Comparison of ENCODE assay signal across 1 cellular context in the genomic region with DNA sequence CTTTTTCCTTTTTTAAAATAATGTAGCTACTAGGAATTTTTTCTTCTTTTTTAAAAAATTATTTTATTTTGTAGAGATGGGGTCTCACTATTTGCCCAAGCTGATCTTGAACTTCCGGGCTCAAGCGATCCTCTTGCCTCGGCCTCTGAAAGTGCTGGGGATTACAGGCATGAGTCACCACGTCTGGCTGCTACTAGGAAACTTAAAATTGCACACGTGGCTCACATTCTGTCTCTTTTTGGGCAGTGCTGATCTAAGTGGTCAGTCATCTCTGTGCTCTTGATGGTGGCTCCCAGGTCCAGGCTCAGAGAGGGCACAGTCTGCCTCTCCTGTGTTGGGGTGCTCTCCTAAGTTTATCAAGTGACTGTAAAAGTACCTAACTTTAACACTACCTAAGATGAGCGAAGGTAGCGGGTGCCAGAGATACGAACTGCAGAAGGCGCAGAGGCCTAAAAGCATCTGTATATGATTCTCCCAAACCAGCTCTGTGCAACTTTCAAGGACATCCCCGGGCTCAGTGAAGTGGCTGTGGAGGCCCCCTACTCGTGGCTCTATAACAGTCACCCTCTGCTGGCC.
TF ChIP-seq lines count a peak whose summit lies in the region.

No MANE protein-coding gene starts in this region.

TF ChIP-seq in K562, 482 proteins besides CTCF, POLR2A, EP300 and RAD21 (continued from another document):
- TF ChIP-seq, protein P1, sequence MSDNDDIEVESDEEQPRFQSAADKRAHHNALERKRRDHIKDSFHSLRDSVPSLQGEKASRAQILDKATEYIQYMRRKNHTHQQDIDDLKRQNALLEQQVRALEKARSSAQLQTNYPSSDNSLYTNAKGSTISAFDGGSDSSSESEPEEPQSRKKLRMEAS (CRISPR knock-in tag; IDR thresholded peaks at IDR 0.05) = 0 out of 2 replicates have a peak, but pooled peaks have one; percentile 30
- TF ChIP-seq JUND (IDR thresholded peaks at IDR 0.05; ENCODE audit: borderline replicate concordance, low read depth, low read length) (peak; percentile 84), JUND (tag; IDR thresholded peaks at IDR 0.05; ENCODE audit: borderline replicate concordance, low read depth, low read length) (peak; percentile 85; the same call in 2 of the 3 replicates), MAFK (IDR thresholded peaks at IDR 0.05; ENCODE audit: low read length) (peak; percentile 22; the same call in 1 of the 2 replicates), JUN (IDR thresholded peaks at IDR 0.05; ENCODE audit: borderline replicate concordance, low read depth, low read length) (peak; percentile 73), JUN (CRISPR knock-in tag; IDR thresholded peaks at IDR 0.05; ENCODE audit: borderline replicate concordance) (no peak), ARID1B (IDR thresholded peaks at IDR 0.05) (peak; percentile 41), FOSL1 (tag; conservative IDR thresholded peaks at IDR 0.05) (peak; percentile 90), RAD51 (IDR thresholded peaks at IDR 0.05; ENCODE audit: borderline replicate concordance, low read depth) (peak; percentile 14; the same call in 1 of the 2 replicates), ZFP36 (IDR thresholded peaks at IDR 0.05; ENCODE audit: low read depth, low read length, partially characterized antibody) (peak; percentile 19), SMARCA4 (IDR thresholded peaks at IDR 0.05) (peak; percentile 31; the same call in 1 of the 2 replicates), RBM17 (IDR thresholded peaks at IDR 0.05; ENCODE audit: borderline replicate concordance, low read depth, low read length) (no peak), SRSF3 (IDR thresholded peaks at IDR 0.05; ENCODE audit: insufficient read depth, low read length) (no peak), TARDBP (IDR thresholded peaks at IDR 0.05) (no peak)
- TF ChIP-seq, protein P2, sequence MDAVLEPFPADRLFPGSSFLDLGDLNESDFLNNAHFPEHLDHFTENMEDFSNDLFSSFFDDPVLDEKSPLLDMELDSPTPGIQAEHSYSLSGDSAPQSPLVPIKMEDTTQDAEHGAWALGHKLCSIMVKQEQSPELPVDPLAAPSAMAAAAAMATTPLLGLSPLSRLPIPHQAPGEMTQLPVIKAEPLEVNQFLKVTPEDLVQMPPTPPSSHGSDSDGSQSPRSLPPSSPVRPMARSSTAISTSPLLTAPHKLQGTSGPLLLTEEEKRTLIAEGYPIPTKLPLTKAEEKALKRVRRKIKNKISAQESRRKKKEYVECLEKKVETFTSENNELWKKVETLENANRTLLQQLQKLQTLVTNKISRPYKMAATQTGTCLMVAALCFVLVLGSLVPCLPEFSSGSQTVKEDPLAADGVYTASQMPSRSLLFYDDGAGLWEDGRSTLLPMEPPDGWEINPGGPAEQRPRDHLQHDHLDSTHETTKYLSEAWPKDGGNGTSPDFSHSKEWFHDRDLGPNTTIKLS (IDR thresholded peaks at IDR 0.05; ENCODE audit: borderline replicate concordance, low read depth) = peak; percentile 36; the same call in 1 of the 2 replicates
- TF ChIP-seq, protein P3, sequence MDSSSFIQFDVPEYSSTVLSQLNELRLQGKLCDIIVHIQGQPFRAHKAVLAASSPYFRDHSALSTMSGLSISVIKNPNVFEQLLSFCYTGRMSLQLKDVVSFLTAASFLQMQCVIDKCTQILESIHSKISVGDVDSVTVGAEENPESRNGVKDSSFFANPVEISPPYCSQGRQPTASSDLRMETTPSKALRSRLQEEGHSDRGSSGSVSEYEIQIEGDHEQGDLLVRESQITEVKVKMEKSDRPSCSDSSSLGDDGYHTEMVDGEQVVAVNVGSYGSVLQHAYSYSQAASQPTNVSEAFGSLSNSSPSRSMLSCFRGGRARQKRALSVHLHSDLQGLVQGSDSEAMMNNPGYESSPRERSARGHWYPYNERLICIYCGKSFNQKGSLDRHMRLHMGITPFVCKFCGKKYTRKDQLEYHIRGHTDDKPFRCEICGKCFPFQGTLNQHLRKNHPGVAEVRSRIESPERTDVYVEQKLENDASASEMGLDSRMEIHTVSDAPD (CRISPR knock-in tag; IDR thresholded peaks at IDR 0.05) = no peak
- TF ChIP-seq, protein P4, sequence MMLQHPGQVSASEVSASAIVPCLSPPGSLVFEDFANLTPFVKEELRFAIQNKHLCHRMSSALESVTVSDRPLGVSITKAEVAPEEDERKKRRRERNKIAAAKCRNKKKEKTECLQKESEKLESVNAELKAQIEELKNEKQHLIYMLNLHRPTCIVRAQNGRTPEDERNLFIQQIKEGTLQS (IDR thresholded peaks at IDR 0.05) = peak; percentile 90
- TF ChIP-seq, protein P4 (CRISPR knock-in tag; conservative IDR thresholded peaks at IDR 0.05) = no peak
- TF ChIP-seq, protein P5, sequence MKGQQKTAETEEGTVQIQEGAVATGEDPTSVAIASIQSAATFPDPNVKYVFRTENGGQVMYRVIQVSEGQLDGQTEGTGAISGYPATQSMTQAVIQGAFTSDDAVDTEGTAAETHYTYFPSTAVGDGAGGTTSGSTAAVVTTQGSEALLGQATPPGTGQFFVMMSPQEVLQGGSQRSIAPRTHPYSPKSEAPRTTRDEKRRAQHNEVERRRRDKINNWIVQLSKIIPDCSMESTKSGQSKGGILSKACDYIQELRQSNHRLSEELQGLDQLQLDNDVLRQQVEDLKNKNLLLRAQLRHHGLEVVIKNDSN (CRISPR knock-in tag; IDR thresholded peaks at IDR 0.05) = peak; percentile 63
TF ChIP-seq in K562: peak in this region for 15.
